30 cellular contexts compared by ENCODE assay signal in the genomic region with DNA sequence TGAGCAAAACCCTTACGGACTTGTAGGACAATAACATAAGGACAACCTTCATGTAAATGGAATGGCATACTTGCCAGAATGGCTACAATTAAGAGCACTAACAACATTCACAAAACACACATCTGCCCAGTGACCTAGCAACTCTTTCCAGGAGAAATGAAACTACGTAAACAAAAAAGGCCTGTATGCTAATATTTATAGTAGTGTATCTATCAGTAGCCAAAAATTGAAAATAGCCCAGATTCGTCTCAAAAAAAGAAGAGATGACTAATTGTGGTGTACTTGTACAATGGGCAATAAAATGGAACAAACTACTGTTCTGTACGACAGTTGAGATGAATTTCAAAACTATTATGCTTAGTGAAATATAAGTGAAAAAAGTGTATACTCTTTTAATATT. TPM values are rescaled to one million over a fixed set of nuclear protein-coding genes. Genes with fewer than 3 reads are reported as not detected.
DNase-seq lines count a peak whose midpoint lies in the region; ATAC-seq and TF ChIP-seq lines count a peak whose summit lies in the region.
"Had no signal": no experiment of that assay in that cellular context is flagged by ENCODE, and none has a peak within 500 bp of the region (broad histone marks: within the 10 kb centered on the region; RNA-seq: fewer than 3 reads in every experiment).

No MANE protein-coding gene starts in this region.

- no peak overlapping the region for H3K18ac ChIP-seq in mesenchymal stem cell (ENCODE audit: low read depth in 1 of 2, low read length in 2 of 2)

- peaks cover 8 to 12% of the 10 kb centered on the region in 2 experiments for H3K36me3 ChIP-seq in mesenchymal stem cell (ENCODE audit: control insufficient read depth in 1 of 2, insufficient read depth in 2 of 2, low read depth in 1 of 2, low read length in 2 of 2)
- H3K36me3 ChIP-seq: adrenal gland, brain microvascular endothelial cell had no signal

- peak; percentile 23 for DNase-seq in HCEC 1CT
- peak; percentile 7 for DNase-seq in choroid plexus epithelial cell (ENCODE audit: low read depth)
- peak; percentile 7 for DNase-seq in mesenchymal stem cell
- DNase-seq in AML-193 (lab: John Stamatoyannopoulos, UW): no peak
- no peak for DNase-seq in COLO668 (lab: John Stamatoyannopoulos, UW; ENCODE audit: unreplicated experiment)
- DNase-seq: activated CD4-positive, alpha-beta T cell treated with anti-CD3 and anti-CD28 coated beads for 36 hours; activated CD8-positive, alpha-beta T cell treated with anti-CD3 and anti-CD28 coated beads for 36 hours; activated naive CD4-positive, alpha-beta T cell treated with anti-CD3 and anti-CD28 coated beads, Interleukin-2, amount 10 ng/mL, durations not matched to agents 7 days and 5 days; adrenal gland; brain microvascular endothelial cell; DND-41; foreskin fibroblast; GF-D8; GOT3; NCI-H1048; NCI-H1694 treated with DMSO at 0.1 percent for 48 hours; NCI-H2171; NCI-H526; Peyer's patch; psoas muscle; SIG-M5; SW 1271; T-helper 9 cell; transverse colon had no signal

- no peak for TF ChIP-seq CTCF in choroid plexus epithelial cell (conservative IDR thresholded peaks at IDR 0.05; ENCODE audit: low read depth, low read length)

- ATAC-seq in HG03354 (IDR thresholded peaks at IDR 0.05; ENCODE audit: poor library complexity, severe bottlenecking, unreplicated experiment) (peak; percentile 55), GM18873 (IDR thresholded peaks at IDR 0.05; ENCODE audit: low FRiP score, unreplicated experiment) (no peak)
- ATAC-seq: activated CD4-positive, alpha-beta T cell treated with anti-CD3 and anti-CD28 coated beads for 36 hours; activated CD8-positive, alpha-beta T cell treated with anti-CD3 and anti-CD28 coated beads for 36 hours; HepG2; psoas muscle; sciatic nerve; stimulated activated effector memory CD8-positive, alpha-beta T cell treated with anti-CD3 and anti-CD28 coated beads, Interleukin-12 subunit alpha, Interleukin-12 subunit beta, amount 100 ng/mL, for 72 hours had no signal

- H2BK120ac ChIP-seq in mesenchymal stem cell (ENCODE audit: low read depth, low read length): no peak overlapping the region

- no peak overlapping the region for H3K27ac ChIP-seq in mesenchymal stem cell (ENCODE audit: low read length, poor library complexity, severe bottlenecking)
- H3K27ac ChIP-seq: adrenal gland, brain microvascular endothelial cell, Peyer's patch, psoas muscle, transverse colon, VCaP had no signal

- H3K14ac ChIP-seq in mesenchymal stem cell (ENCODE audit: low read length in 2 of 2): no peak overlapping the region

- no peaks in the 10 kb centered on the region for H3K4me1 ChIP-seq in mesenchymal stem cell (ENCODE audit: control insufficient read depth, insufficient read depth, low read depth, low read length)
- H3K4me1 ChIP-seq: Peyer's patch, psoas muscle had no signal

- H4K8ac ChIP-seq in mesenchymal stem cell (ENCODE audit: low read length): no peak overlapping the region

- no peak overlapping the region for H2BK5ac ChIP-seq in mesenchymal stem cell (ENCODE audit: low read depth, low read length, poor library complexity, severe bottlenecking)

- H3K79me1 ChIP-seq in mesenchymal stem cell (replicated peaks; ENCODE audit: low read length, poor library complexity, severe bottlenecking): peaks cover 12% of the 10 kb centered on the region

- no peak overlapping the region for H2AK5ac ChIP-seq in mesenchymal stem cell (ENCODE audit: low read length, severe bottlenecking)

- H3K4ac ChIP-seq in mesenchymal stem cell (ENCODE audit: low read depth in 1 of 2, low read length in 2 of 2): no peak overlapping the region

- H3K9ac ChIP-seq in mesenchymal stem cell (ENCODE audit: low read length): no peak overlapping the region

- WGBS in mesenchymal stem cell: 70% methylated on average over 1 of the region's 4 CpGs

- no peak overlapping the region for H3K4me2 ChIP-seq in mesenchymal stem cell (ENCODE audit: low read length, poor library complexity, severe bottlenecking)

- H3K4me3 ChIP-seq in choroid plexus epithelial cell (ENCODE audit: low read depth, low read length) (no peak overlapping the region), mesenchymal stem cell (ENCODE audit: insufficient read depth in 1 of 2, low read depth in 1 of 2, low read length in 2 of 2) (no peak overlapping the region)
- H3K4me3 ChIP-seq: adrenal gland, Peyer's patch, psoas muscle, transverse colon had no signal

- H2BK15ac ChIP-seq in mesenchymal stem cell (ENCODE audit: low read depth, poor library complexity, severe bottlenecking): no peak overlapping the region

- peaks cover 2% of the 10 kb centered on the region for H3K9me3 ChIP-seq in mesenchymal stem cell (ENCODE audit: control insufficient read depth, low read length)
- H3K9me3 ChIP-seq: adrenal gland, Peyer's patch, psoas muscle, transverse colon had no signal

- no peak overlapping the region for H2BK12ac ChIP-seq in mesenchymal stem cell (ENCODE audit: low read length in 2 of 2)

- H2AFZ ChIP-seq in mesenchymal stem cell (ENCODE audit: low read depth, low read length): no peak overlapping the region

- no peaks in the 10 kb centered on the region for H3K27me3 ChIP-seq in mesenchymal stem cell (ENCODE audit: control insufficient read depth in 1 of 2, insufficient read depth in 1 of 2, low read length in 2 of 2)
- H3K27me3 ChIP-seq: adrenal gland, brain microvascular endothelial cell, Peyer's patch, transverse colon had no signal

- no peak overlapping the region for H4K91ac ChIP-seq in mesenchymal stem cell (ENCODE audit: low read length)

- H3K23ac ChIP-seq in mesenchymal stem cell (ENCODE audit: low read length in 2 of 2): no peak overlapping the region

RNA-seq across cellular contexts. Expression of a gene that starts 38.4 kb away (rescaled TPM):
- 47.5 TPM for polyA plus RNA-seq in mesenchymal stem cell (2013, experiment 1 of 2)
- polyA plus RNA-seq in mesenchymal stem cell (2013, experiment 2 of 2): 52.3 TPM

Comparison
In these comparisons a context has a peak if more than half of its experiments do, and no peak if none do; other contexts are left out.
1. DNase-seq: peak in HCEC 1CT (single experiment), choroid plexus epithelial cell (single experiment) and mesenchymal stem cell (single experiment); none in AML-193 (0 of 2) and COLO668 (single experiment).